Comparison of ENCODE assay signal across 1 cellular context in genomic region chr15:64092864-64093626, GRCh38.
TF ChIP-seq lines count a peak whose summit lies in the region.

No MANE protein-coding gene starts in this region.

TF ChIP-seq in HepG2, 621 proteins besides CTCF, POLR2A, EP300 and RAD21 (continued from another document and continues in another):
- TF ChIP-seq SRY (CRISPR knock-in tag; IDR thresholded peaks at IDR 0.05): no peak
- TF ChIP-seq JARID2 (CRISPR knock-in tag; IDR thresholded peaks at IDR 0.05; ENCODE audit: insufficient replicate concordance): no peak
- TF ChIP-seq ZNF839 (CRISPR knock-in tag; IDR thresholded peaks at IDR 0.05; ENCODE audit: borderline replicate concordance): no peak
- no peak for TF ChIP-seq GTF3A (CRISPR knock-in tag; conservative IDR thresholded peaks at IDR 0.05)
- no peak for TF ChIP-seq ZHX2 (IDR thresholded peaks at IDR 0.05; ENCODE audit: low read depth)
- TF ChIP-seq ZHX2 (CRISPR knock-in tag; IDR thresholded peaks at IDR 0.05; ENCODE audit: borderline replicate concordance): no peak
- TF ChIP-seq ZNF136 (CRISPR knock-in tag; IDR thresholded peaks at IDR 0.05; ENCODE audit: low read depth): no peak
- no peak for TF ChIP-seq ZNF274 (CRISPR knock-in tag; IDR thresholded peaks at IDR 0.05)
- no peak for TF ChIP-seq ZBTB21 (CRISPR knock-in tag; IDR thresholded peaks at IDR 0.05)
- no peak for TF ChIP-seq TRIM24 (CRISPR knock-in tag; IDR thresholded peaks at IDR 0.05)
- TF ChIP-seq NR0B2 (CRISPR knock-in tag; IDR thresholded peaks at IDR 0.05): no peak
- TF ChIP-seq ZNF746 (CRISPR knock-in tag; IDR thresholded peaks at IDR 0.05): no peak
- no peak for TF ChIP-seq ZNF503 (CRISPR knock-in tag; IDR thresholded peaks at IDR 0.05)
- TF ChIP-seq ZNF20 (CRISPR knock-in tag; IDR thresholded peaks at IDR 0.05): no peak
- no peak; the same call in 1 of the 2 replicates for TF ChIP-seq KDM5A (IDR thresholded peaks at IDR 0.05; ENCODE audit: borderline replicate concordance, low read length)
- no peak for TF ChIP-seq ZNF777 (CRISPR knock-in tag; IDR thresholded peaks at IDR 0.05)
- TF ChIP-seq ETS1 (CRISPR knock-in tag; IDR thresholded peaks at IDR 0.05): no peak
- TF ChIP-seq EEA1 (CRISPR knock-in tag; IDR thresholded peaks at IDR 0.05; ENCODE audit: borderline replicate concordance): no peak
- TF ChIP-seq CBX1 (IDR thresholded peaks at IDR 0.05; ENCODE audit: low read depth): peak; percentile 42
- TF ChIP-seq IRF1 (CRISPR knock-in tag; IDR thresholded peaks at IDR 0.05; ENCODE audit: low read depth): no peak
- peak; percentile 13; the same call in 1 of the 2 replicates for TF ChIP-seq FOXK1 (CRISPR knock-in tag; IDR thresholded peaks at IDR 0.05; ENCODE audit: borderline replicate concordance, low read depth)
- TF ChIP-seq NR2F6 (IDR thresholded peaks at IDR 0.05): peak; percentile 36
- peak; percentile 70 for TF ChIP-seq NR2F6 (CRISPR knock-in tag; IDR thresholded peaks at IDR 0.05)
- TF ChIP-seq ZNF644 (CRISPR knock-in tag; IDR thresholded peaks at IDR 0.05; ENCODE audit: low read depth): no peak
- 0 out of 2 replicates have a peak, but pooled peaks have one; percentile 13 for TF ChIP-seq TSC22D2 (CRISPR knock-in tag; IDR thresholded peaks at IDR 0.05; ENCODE audit: borderline replicate concordance)
- TF ChIP-seq, protein P1, sequence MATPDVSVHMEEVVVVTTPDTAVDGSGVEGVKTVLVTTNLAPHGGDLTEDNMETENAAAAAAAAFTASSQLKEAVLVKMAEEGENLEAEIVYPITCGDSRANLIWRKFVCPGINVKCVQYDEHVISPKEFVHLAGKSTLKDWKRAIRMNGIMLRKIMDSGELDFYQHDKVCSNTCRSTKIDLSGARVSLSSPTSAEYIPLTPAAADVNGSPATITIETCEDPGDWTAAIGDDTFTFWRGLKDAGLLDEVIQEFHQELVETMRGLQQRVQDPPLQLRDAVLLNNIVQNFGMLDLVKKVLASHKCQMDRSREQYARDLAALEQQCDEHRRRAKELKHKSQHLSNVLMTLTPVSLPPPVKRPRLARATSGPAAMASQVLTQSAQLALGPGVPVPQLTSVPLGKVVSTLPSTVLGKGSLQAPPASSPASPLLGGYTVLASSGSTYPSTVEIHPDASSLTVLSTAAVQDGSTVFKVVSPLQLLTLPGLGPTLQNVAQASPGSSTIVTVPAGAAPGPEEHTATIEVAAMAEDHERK (CRISPR knock-in tag; IDR thresholded peaks at IDR 0.05; ENCODE audit: low read depth): no peak
- TF ChIP-seq ZSCAN22 (CRISPR knock-in tag; IDR thresholded peaks at IDR 0.05): no peak
- TF ChIP-seq ZNF562 (CRISPR knock-in tag; IDR thresholded peaks at IDR 0.05; ENCODE audit: borderline replicate concordance): no peak
- TF ChIP-seq KDM6A (CRISPR knock-in tag; IDR thresholded peaks at IDR 0.05; ENCODE audit: low read depth): no peak
- TF ChIP-seq IRF9 (CRISPR knock-in tag; IDR thresholded peaks at IDR 0.05; ENCODE audit: borderline replicate concordance): 0 out of 2 replicates have a peak, but pooled peaks have one; percentile 13
- TF ChIP-seq TBX2 (CRISPR knock-in tag; IDR thresholded peaks at IDR 0.05; ENCODE audit: borderline replicate concordance): no peak
- TF ChIP-seq NR1H2 (CRISPR knock-in tag; IDR thresholded peaks at IDR 0.05; ENCODE audit: borderline replicate concordance, low read depth): no peak
- no peak for TF ChIP-seq ZBTB34 (CRISPR knock-in tag; IDR thresholded peaks at IDR 0.05)
- no peak for TF ChIP-seq ZNF678 (CRISPR knock-in tag; IDR thresholded peaks at IDR 0.05)
- TF ChIP-seq SAP130 (CRISPR knock-in tag; IDR thresholded peaks at IDR 0.05; ENCODE audit: low read depth): peak; percentile 70; the same call in 1 of the 2 replicates
- peak; percentile 59; the same call in 1 of the 2 replicates for TF ChIP-seq CBX5 (CRISPR knock-in tag; IDR thresholded peaks at IDR 0.05; ENCODE audit: borderline replicate concordance)
- TF ChIP-seq ZC3H13 (CRISPR knock-in tag; IDR thresholded peaks at IDR 0.05): no peak
- TF ChIP-seq ZNF337 (CRISPR knock-in tag; IDR thresholded peaks at IDR 0.05; ENCODE audit: borderline replicate concordance, low read depth): no peak; the same call in 1 of the 2 replicates
- TF ChIP-seq ZNF280D (CRISPR knock-in tag; IDR thresholded peaks at IDR 0.05): no peak
- TF ChIP-seq NFE2L2 (IDR thresholded peaks at IDR 0.05; ENCODE audit: low read length): no peak
- TF ChIP-seq ZNF691 (CRISPR knock-in tag; IDR thresholded peaks at IDR 0.05; ENCODE audit: borderline replicate concordance, low read depth): 0 out of 2 replicates have a peak, but pooled peaks have one; percentile 10
- TF ChIP-seq ZNF235 (CRISPR knock-in tag; IDR thresholded peaks at IDR 0.05; ENCODE audit: borderline replicate concordance): no peak
- no peak for TF ChIP-seq HNRNPLL (IDR thresholded peaks at IDR 0.05; ENCODE audit: low read depth, low read length, poor library complexity, severe bottlenecking)
- TF ChIP-seq ARNT (IDR thresholded peaks at IDR 0.05): no peak
- TF ChIP-seq, protein P2, sequence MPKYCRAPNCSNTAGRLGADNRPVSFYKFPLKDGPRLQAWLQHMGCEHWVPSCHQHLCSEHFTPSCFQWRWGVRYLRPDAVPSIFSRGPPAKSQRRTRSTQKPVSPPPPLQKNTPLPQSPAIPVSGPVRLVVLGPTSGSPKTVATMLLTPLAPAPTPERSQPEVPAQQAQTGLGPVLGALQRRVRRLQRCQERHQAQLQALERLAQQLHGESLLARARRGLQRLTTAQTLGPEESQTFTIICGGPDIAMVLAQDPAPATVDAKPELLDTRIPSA (CRISPR knock-in tag; IDR thresholded peaks at IDR 0.05; ENCODE audit: borderline replicate concordance): no peak
- TF ChIP-seq ZNF383 (CRISPR knock-in tag; IDR thresholded peaks at IDR 0.05; ENCODE audit: borderline replicate concordance): no peak
- TF ChIP-seq PHF20 (CRISPR knock-in tag; IDR thresholded peaks at IDR 0.05): no peak
